1 cellular context compared by ENCODE assay signal in the genomic region with DNA sequence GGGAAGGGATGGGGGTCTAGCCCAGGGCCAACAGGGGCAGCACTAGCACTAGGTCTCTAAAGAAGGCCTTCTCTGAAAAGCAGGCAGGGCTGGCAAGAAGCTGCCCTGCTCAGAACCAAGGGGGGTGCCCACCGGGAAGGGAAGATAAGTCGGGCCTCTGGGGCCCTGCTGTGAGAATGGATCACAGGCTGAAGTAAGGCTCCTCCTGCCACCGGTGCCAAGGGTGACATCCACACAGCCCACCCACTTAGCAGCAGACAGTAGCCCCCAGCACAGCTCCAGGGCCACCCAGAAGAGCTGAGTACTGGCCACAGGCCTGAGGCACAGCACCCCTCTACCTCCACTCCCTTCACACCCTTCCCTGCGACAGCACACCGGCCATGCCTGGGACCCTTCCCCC.
TF ChIP-seq lines count a peak whose summit lies in the region.

No MANE protein-coding gene starts in this region.

TF ChIP-seq in GM12878, 131 proteins besides CTCF, POLR2A, EP300 and RAD21:
- TF ChIP-seq SIX5 (IDR thresholded peaks at IDR 0.05; ENCODE audit: low read depth, low read length, severe bottlenecking): no peak
- TF ChIP-seq TCF3 (IDR thresholded peaks at IDR 0.05; ENCODE audit: borderline replicate concordance, insufficient read depth, low read depth, low read length): no peak
- no peak for TF ChIP-seq RFX5 (IDR thresholded peaks at IDR 0.05; ENCODE audit: low read depth, low read length)
- TF ChIP-seq NR2C2 (IDR thresholded peaks at IDR 0.05; ENCODE audit: borderline replicate concordance, control insufficient read depth, insufficient read length, low read depth): no peak
- TF ChIP-seq EGR1 (IDR thresholded peaks at IDR 0.05; ENCODE audit: borderline replicate concordance in 1 of 2, low read depth in 2 of 2, low read length in 2 of 2): no peak
- TF ChIP-seq FOXM1 (IDR thresholded peaks at IDR 0.05; ENCODE audit: low read depth, low read length): no peak
- TF ChIP-seq CREB1 (IDR thresholded peaks at IDR 0.05; ENCODE audit: low read depth): no peak
- no peak for TF ChIP-seq SUZ12 (IDR thresholded peaks at IDR 0.05; ENCODE audit: unreplicated experiment)
- no peak for TF ChIP-seq SREBF2 (IDR thresholded peaks at IDR 0.05; ENCODE audit: low read length)
- TF ChIP-seq, protein P1, sequence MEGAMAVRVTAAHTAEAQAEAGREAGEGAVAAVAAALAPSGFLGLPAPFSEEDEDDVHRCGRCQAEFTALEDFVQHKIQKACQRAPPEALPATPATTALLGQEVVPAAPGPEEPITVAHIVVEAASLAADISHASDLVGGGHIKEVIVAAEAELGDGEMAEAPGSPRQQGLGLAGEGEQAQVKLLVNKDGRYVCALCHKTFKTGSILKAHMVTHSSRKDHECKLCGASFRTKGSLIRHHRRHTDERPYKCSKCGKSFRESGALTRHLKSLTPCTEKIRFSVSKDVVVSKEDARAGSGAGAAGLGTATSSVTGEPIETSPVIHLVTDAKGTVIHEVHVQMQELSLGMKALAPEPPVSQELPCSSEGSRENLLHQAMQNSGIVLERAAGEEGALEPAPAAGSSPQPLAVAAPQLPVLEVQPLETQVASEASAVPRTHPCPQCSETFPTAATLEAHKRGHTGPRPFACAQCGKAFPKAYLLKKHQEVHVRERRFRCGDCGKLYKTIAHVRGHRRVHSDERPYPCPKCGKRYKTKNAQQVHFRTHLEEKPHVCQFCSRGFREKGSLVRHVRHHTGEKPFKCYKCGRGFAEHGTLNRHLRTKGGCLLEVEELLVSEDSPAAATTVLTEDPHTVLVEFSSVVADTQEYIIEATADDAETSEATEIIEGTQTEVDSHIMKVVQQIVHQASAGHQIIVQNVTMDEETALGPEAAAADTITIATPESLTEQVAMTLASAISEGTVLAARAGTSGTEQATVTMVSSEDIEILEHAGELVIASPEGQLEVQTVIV (IDR thresholded peaks at IDR 0.05; ENCODE audit: borderline replicate concordance, partially characterized antibody): no peak
- no peak for TF ChIP-seq CHD1 (IDR thresholded peaks at IDR 0.05; ENCODE audit: low read depth, low read length)
- TF ChIP-seq, protein P2, sequence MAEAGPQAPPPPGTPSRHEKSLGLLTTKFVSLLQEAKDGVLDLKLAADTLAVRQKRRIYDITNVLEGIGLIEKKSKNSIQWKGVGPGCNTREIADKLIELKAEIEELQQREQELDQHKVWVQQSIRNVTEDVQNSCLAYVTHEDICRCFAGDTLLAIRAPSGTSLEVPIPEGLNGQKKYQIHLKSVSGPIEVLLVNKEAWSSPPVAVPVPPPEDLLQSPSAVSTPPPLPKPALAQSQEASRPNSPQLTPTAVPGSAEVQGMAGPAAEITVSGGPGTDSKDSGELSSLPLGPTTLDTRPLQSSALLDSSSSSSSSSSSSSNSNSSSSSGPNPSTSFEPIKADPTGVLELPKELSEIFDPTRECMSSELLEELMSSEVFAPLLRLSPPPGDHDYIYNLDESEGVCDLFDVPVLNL (IDR thresholded peaks at IDR 0.05; ENCODE audit: low read depth, low read length): no peak
- no peak for TF ChIP-seq ZZZ3 (IDR thresholded peaks at IDR 0.05; ENCODE audit: control insufficient read depth, insufficient read length, low read depth)
- TF ChIP-seq, protein P3, sequence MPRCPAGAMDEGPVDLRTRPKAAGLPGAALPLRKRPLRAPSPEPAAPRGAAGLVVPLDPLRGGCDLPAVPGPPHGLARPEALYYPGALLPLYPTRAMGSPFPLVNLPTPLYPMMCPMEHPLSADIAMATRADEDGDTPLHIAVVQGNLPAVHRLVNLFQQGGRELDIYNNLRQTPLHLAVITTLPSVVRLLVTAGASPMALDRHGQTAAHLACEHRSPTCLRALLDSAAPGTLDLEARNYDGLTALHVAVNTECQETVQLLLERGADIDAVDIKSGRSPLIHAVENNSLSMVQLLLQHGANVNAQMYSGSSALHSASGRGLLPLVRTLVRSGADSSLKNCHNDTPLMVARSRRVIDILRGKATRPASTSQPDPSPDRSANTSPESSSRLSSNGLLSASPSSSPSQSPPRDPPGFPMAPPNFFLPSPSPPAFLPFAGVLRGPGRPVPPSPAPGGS (IDR thresholded peaks at IDR 0.05; ENCODE audit: borderline replicate concordance, insufficient read depth, low read depth, low read length, poor library complexity, severe bottlenecking): no peak
